1 cellular context compared by ENCODE assay signal in genomic region chr4:72383439-72383838, GRCh38.
TF ChIP-seq lines count a peak whose summit lies in the region.

No MANE protein-coding gene starts in this region.

TF ChIP-seq in K562, 482 proteins besides CTCF, POLR2A, EP300 and RAD21 (continued from another document):
- TF ChIP-seq, protein P1, sequence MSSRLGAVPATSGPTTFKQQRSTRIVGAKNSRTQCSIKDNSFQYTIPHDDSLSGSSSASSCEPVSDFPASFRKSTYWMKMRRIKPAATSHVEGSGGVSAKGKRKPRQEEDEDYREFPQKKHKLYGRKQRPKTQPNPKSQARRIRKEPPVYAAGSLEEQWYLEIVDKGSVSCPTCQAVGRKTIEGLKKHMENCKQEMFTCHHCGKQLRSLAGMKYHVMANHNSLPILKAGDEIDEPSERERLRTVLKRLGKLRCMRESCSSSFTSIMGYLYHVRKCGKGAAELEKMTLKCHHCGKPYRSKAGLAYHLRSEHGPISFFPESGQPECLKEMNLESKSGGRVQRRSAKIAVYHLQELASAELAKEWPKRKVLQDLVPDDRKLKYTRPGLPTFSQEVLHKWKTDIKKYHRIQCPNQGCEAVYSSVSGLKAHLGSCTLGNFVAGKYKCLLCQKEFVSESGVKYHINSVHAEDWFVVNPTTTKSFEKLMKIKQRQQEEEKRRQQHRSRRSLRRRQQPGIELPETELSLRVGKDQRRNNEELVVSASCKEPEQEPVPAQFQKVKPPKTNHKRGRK (tag; IDR thresholded peaks at IDR 0.05): no peak
- TF ChIP-seq CBX2 (IDR thresholded peaks at IDR 0.05; ENCODE audit: insufficient read depth, low read length, poor library complexity, severe bottlenecking) (no peak), GTF2A2 (tag; IDR thresholded peaks at IDR 0.05) (no peak), PHF8 (IDR thresholded peaks at IDR 0.05; ENCODE audit: borderline replicate concordance, low read length) (no peak), RFX1 (IDR thresholded peaks at IDR 0.05) (no peak), C11orf30 (IDR thresholded peaks at IDR 0.05; ENCODE audit: low read depth) (no peak), SMAD4 (CRISPR knock-in tag; conservative IDR thresholded peaks at IDR 0.05) (no peak), HOMEZ (CRISPR knock-in tag; IDR thresholded peaks at IDR 0.05) (no peak), MYNN (IDR thresholded peaks at IDR 0.05) (no peak), MYNN (CRISPR knock-in tag; IDR thresholded peaks at IDR 0.05) (no peak), SIX5 (IDR thresholded peaks at IDR 0.05; ENCODE audit: borderline replicate concordance in 1 of 2, insufficient read depth in 1 of 2, low read depth in 1 of 2, low read length in 2 of 2) (no peak), BHLHE40 (IDR thresholded peaks at IDR 0.05; ENCODE audit: low read length) (no peak)
